ENCODE assay signal across 8 cellular contexts in genomic region chr16:57999366-57999970, GRCh38. TPM values are rescaled to one million over a fixed set of nuclear protein-coding genes. Genes with fewer than 3 reads are reported as not detected.
A peak's percentile ranks its signal among the peaks of the same experiment; 100 is the strongest.
DNase-seq lines count a peak whose midpoint lies in the region; ATAC-seq and TF ChIP-seq lines count a peak whose summit lies in the region.

No MANE protein-coding gene starts in this region.

- no peak for TF ChIP-seq RAD21 in HCT116 (IDR thresholded peaks at IDR 0.05; ENCODE audit: low read depth)

- peak overlapping the region; percentile 77 for H3K27ac ChIP-seq in HCT116 (ENCODE audit: low read depth, low read length)
- peak overlapping the region; percentile 86 for H3K27ac ChIP-seq in epithelial cell of prostate
- no peak overlapping the region for H3K27ac ChIP-seq in neural progenitor cell

- H3K9me2 ChIP-seq in HCT116 (ENCODE audit: insufficient read depth): no peaks in the 10 kb centered on the region

- H3K4me3 Mint-ChIP-seq in neural progenitor cell: peak overlapping the region; percentile 89

- H3K27me3 ChIP-seq in BJ (ENCODE audit: control insufficient read depth, insufficient read depth, low read length): no peaks in the 10 kb centered on the region
- no peaks in the 10 kb centered on the region for H3K27me3 ChIP-seq in HCT116 (ENCODE audit: insufficient read depth, low read length)
- no peaks in the 10 kb centered on the region for H3K27me3 ChIP-seq in neural progenitor cell

- H2AFZ ChIP-seq in HCT116 (ENCODE audit: low read depth, low read length, poor library complexity, severe bottlenecking) (no peak overlapping the region), neural progenitor cell (replicated peaks) (no peak overlapping the region)

- H3K4me2 ChIP-seq in HCT116 (ENCODE audit: low read length): peak overlapping the region; percentile 99
- H3K4me2 ChIP-seq in neural progenitor cell: peak overlapping the region; percentile 90

- H3F3A ChIP-seq in neural progenitor cell (ENCODE audit: low read depth): peaks cover 28% of the 10 kb centered on the region

- CTCF ChIA-PET in BJ (lab: Yijun Ruan, JAX): interaction anchor here (0.6 to 6.5 kb wide), 10 partner anchors 8 to 358 kb away, joined by 3 to 63 read pairs (median 3); no protein-coding TSS in a partner anchor
- CTCF ChIA-PET in HCT116 (lab: Charles Lee): interaction anchor here (1.1 to 1.4 kb wide), 2 partner anchors 100 to 408 kb away, joined by 3 to 4 read pairs; no protein-coding TSS in a partner anchor

- H3K27me3 Mint-ChIP-seq in neural progenitor cell (ENCODE audit: insufficient read depth, low read depth): peaks cover 5% of the 10 kb centered on the region

- H3K9me3 ChIP-seq in HCT116 (ENCODE audit: control insufficient read depth in 1 of 2, insufficient read depth in 1 of 2, low read depth in 1 of 2, low read length in 2 of 2): no peaks in the 10 kb centered on the region
- H3K9me3 ChIP-seq in neural progenitor cell (ENCODE audit: low read depth): no peaks in the 10 kb centered on the region

- DNase-seq in BJ (ENCODE audit: low read depth) (no peak), HCT116 (ENCODE audit: low read depth, low spot score) (no peak), epithelial cell of prostate (ENCODE audit: low read depth, low spot score) (no peak), neural progenitor cell (ENCODE audit: low spot score) (peak; percentile 36), foreskin melanocyte (no peak), NCI-H2227 treated with DMSO at 0.1 percent for 48 hours (lab: John Stamatoyannopoulos, UW) (no peak)
- DNase-seq in activated CD4-positive, alpha-beta T cell treated with anti-CD3 and anti-CD28 coated beads for 48 hours: peak; percentile 47

- H3K79me2 ChIP-seq in HCT116 (ENCODE audit: insufficient read depth, low read length): peaks cover 9% of the 10 kb centered on the region
- no peaks in the 10 kb centered on the region for H3K79me2 ChIP-seq in neural progenitor cell (ENCODE audit: low read depth)

- POLR2A ChIA-PET in BJ (lab: Charles Lee): no interaction called here
- POLR2A ChIA-PET in HCT116 (lab: Charles Lee): no interaction called here

- no peak overlapping the region for H3K27ac Mint-ChIP-seq in neural progenitor cell

- TF ChIP-seq CTCF in BJ (IDR thresholded peaks at IDR 0.05; ENCODE audit: insufficient read depth, low read depth, low read length): no peak
- no peak for TF ChIP-seq CTCF in HCT116 (IDR thresholded peaks at IDR 0.05 in 2 of 3, conservative IDR thresholded peaks at IDR 0.05 in 1 of 3; ENCODE audit: borderline replicate concordance in 1 of 3, insufficient read depth in 1 of 3, low read depth in 2 of 3, low read length in 2 of 3)
- TF ChIP-seq CTCF in neural progenitor cell (IDR thresholded peaks at IDR 0.05): no peak

- BruUV-seq in HCT116 (replicated peaks; lab: Mats Ljungman, UMichigan): no TSS peak

- H3K36me3 ChIP-seq in BJ (ENCODE audit: control insufficient read depth, insufficient read depth, low read length): peaks cover 29% of the 10 kb centered on the region
- H3K36me3 ChIP-seq in HCT116 (ENCODE audit: control insufficient read depth in 1 of 2, insufficient read depth in 2 of 2, low read length in 2 of 2): peaks cover 9 to 11% of the 10 kb centered on the region in 2 experiments; a peak in 3 of 4 replicates
- no peaks in the 10 kb centered on the region for H3K36me3 ChIP-seq in neural progenitor cell

- H3K9me3 Mint-ChIP-seq in neural progenitor cell: no peaks in the 10 kb centered on the region

- H3K4me3 ChIP-seq in BJ (ENCODE audit: low read depth, low read length) (peak overlapping the region; percentile 72), HCT116 (replicated peaks in 1 of 2; ENCODE audit: low read depth in 1 of 2, low read length in 2 of 2) (peak overlapping the region; percentile 83 to 85), neural progenitor cell (peak overlapping the region; percentile 62)

- H3K4me1 ChIP-seq in HCT116 (ENCODE audit: control insufficient read depth in 1 of 2, insufficient read depth in 2 of 2, low read length in 2 of 2) (peaks cover 18 to 38% of the 10 kb centered on the region in 2 experiments; a peak in 3 of 4 replicates), neural progenitor cell (peaks cover 8% of the 10 kb centered on the region)

- RAD21 ChIA-PET in HCT116 (lab: Charles Lee; ENCODE audit: low non-redundant PET in 1 of 2, low total read pairs in 2 of 2, uncharacterized antibody in 2 of 2, unreplicated experiment in 2 of 2): no interaction called here

- intact Hi-C loops in HCT116 (cut with micrococcal nuclease): no loop called here

- ATAC-seq in HCT116 (no peak), HG03039 (IDR thresholded peaks at IDR 0.05; ENCODE audit: unreplicated experiment) (no peak)

- peaks cover 27% of the 10 kb centered on the region for H3K4me1 Mint-ChIP-seq in neural progenitor cell

- H3K36me3 Mint-ChIP-seq in neural progenitor cell: peaks cover 7% of the 10 kb centered on the region

- H4K20me1 ChIP-seq in HCT116 (ENCODE audit: insufficient read depth) (no peaks in the 10 kb centered on the region), neural progenitor cell (ENCODE audit: low read depth) (peaks cover 26% of the 10 kb centered on the region)

- TF ChIP-seq POLR2A in HCT116 (IDR thresholded peaks at IDR 0.05; ENCODE audit: borderline replicate concordance, extremely low read depth, insufficient read depth, insufficient read length): no peak

- H3K9ac ChIP-seq in HCT116 (ENCODE audit: low read length) (peak overlapping the region; percentile 74), neural progenitor cell (peak overlapping the region; percentile 89)

TF ChIP-seq in HCT116, 20 proteins besides CTCF, POLR2A, EP300 and RAD21 (continues in another document):
- no peak for TF ChIP-seq SIN3A (IDR thresholded peaks at IDR 0.05; ENCODE audit: low read depth)
- no peak for TF ChIP-seq TCF7L2 (IDR thresholded peaks at IDR 0.05; ENCODE audit: borderline replicate concordance, extremely low read depth, insufficient read depth, insufficient read length)
- TF ChIP-seq SP1 (IDR thresholded peaks at IDR 0.05; ENCODE audit: low read depth): no peak
- TF ChIP-seq ELF1 (IDR thresholded peaks at IDR 0.05; ENCODE audit: borderline replicate concordance, low read depth): no peak
- TF ChIP-seq JUND (IDR thresholded peaks at IDR 0.05): no peak
- TF ChIP-seq FOSL1 (IDR thresholded peaks at IDR 0.05; ENCODE audit: low read depth): no peak
- TF ChIP-seq EGR1 (IDR thresholded peaks at IDR 0.05; ENCODE audit: low read depth): no peak
- TF ChIP-seq REST (IDR thresholded peaks at IDR 0.05; ENCODE audit: low read depth): no peak
- no peak for TF ChIP-seq MAX (IDR thresholded peaks at IDR 0.05)
- TF ChIP-seq ZNF274 (IDR thresholded peaks at IDR 0.05; ENCODE audit: low read depth, low read length): no peak
- TF ChIP-seq YY1 (IDR thresholded peaks at IDR 0.05; ENCODE audit: extremely low read depth, insufficient replicate concordance, low read depth, low read length): no peak
- TF ChIP-seq CBX3 (IDR thresholded peaks at IDR 0.05; ENCODE audit: low read depth): no peak
- TF ChIP-seq EZH2phosphoT487 (IDR thresholded peaks at IDR 0.05; ENCODE audit: borderline replicate concordance): no peak

RNA-seq across cellular contexts. Expression of gene ZNF319, which starts 1.0 kb away (rescaled TPM):
- polyA plus RNA-seq in BJ (2011; rRNA removed): 4.9 and 5.8 TPM in 2 replicates
- 4.7 and 5.1 TPM in 2 replicates for polyA minus RNA-seq in BJ (2011; rRNA and poly(A)+ RNA removed)
- total RNA-seq in HCT116 (2021; ENCODE audit: unreplicated experiment) (7.1 TPM), neural progenitor cell (ENCODE audit: low replicate concordance) (1.4 and 5.5 TPM in 2 replicates)
- 5.2 and 6.1 TPM in 2 replicates for polyA plus RNA-seq in HCT116 (2012)

RNA-seq across cellular contexts. Expression of gene USB1, which starts 1.7 kb away (rescaled TPM):
- polyA plus RNA-seq in BJ (2011; rRNA removed): 48.7 and 86.2 TPM in 2 replicates
- polyA minus RNA-seq in BJ (2011; rRNA and poly(A)+ RNA removed): 45.0 and 49.4 TPM in 2 replicates
- 73.1 TPM for total RNA-seq in HCT116 (2021; ENCODE audit: unreplicated experiment)
- polyA plus RNA-seq in HCT116 (2012): 52.4 and 54.0 TPM in 2 replicates
- 14.9 and 24.5 TPM in 2 replicates for total RNA-seq in neural progenitor cell (ENCODE audit: low replicate concordance)

RNA-seq across cellular contexts. Expression of gene MMP15, which starts 26.1 kb away (rescaled TPM):
- 0.71 and 1.1 TPM in 2 replicates for polyA plus RNA-seq in BJ (2011; rRNA removed)
- 0.67 and 2.0 TPM in 2 replicates for polyA minus RNA-seq in BJ (2011; rRNA and poly(A)+ RNA removed)
- 38.5 TPM for total RNA-seq in HCT116 (2021; ENCODE audit: unreplicated experiment)
- 25.4 and 27.9 TPM in 2 replicates for polyA plus RNA-seq in HCT116 (2012)
- total RNA-seq in neural progenitor cell (ENCODE audit: low replicate concordance): 7.2 and 26.0 TPM in 2 replicates

RNA-seq across cellular contexts. Expression of gene CNGB1, which starts 28.5 kb away (rescaled TPM):
- polyA plus RNA-seq in BJ (2011; rRNA removed): not detected in 2 replicates
- polyA minus RNA-seq in BJ (2011; rRNA and poly(A)+ RNA removed): not detected in 2 replicates
- total RNA-seq in HCT116 (2021; ENCODE audit: unreplicated experiment) (not detected), neural progenitor cell (ENCODE audit: low replicate concordance) (not detected in 2 replicates)
- polyA plus RNA-seq in HCT116 (2012): 0.01 TPM in 1 of 2 replicates, not detected in the other

Comparison
In these comparisons a context has a peak if more than half of its experiments do, and no peak if none do; other contexts are left out.
1. DNase-seq: peak in activated CD4-positive, alpha-beta T cell treated with anti-CD3 and anti-CD28 coated beads for 48 hours (single experiment) and neural progenitor cell (single experiment); none in BJ (single experiment), HCT116 (single experiment), epithelial cell of prostate (single experiment), foreskin melanocyte (single experiment) and NCI-H2227 treated with DMSO at 0.1 percent for 48 hours (single experiment).
2. Peak in every context shown above with its lines, with median percentiles within 50 percentile points of each other: H3K4me3 ChIP-seq.